ENCODE assay signal across 1 cellular context in the genomic region with DNA sequence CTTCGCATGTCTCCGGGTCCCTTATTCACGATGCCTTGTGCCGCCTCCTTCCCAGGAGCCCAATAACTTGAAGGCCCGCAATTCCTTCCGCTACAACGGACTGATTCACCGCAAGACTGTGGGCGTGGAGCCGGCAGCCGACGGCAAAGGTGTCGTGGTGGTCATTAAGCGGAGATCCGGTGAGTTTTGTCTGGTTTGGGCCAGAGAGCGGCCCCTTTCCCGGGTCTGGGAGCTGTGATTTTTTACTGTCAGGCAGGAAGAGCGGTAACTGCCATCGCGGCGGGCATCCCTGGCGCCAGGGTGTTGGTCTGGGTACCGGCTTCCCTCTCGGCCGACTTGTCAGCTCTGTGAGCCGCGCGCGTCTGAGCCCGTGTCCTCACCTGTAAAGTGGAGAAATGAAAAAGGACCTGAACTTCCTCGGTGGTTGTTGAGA.
TF ChIP-seq lines count a peak whose summit lies in the region.

No MANE protein-coding gene starts in this region.

TF ChIP-seq in K562, 482 proteins besides CTCF, POLR2A, EP300 and RAD21:
- TF ChIP-seq CBFB (CRISPR knock-in tag; IDR thresholded peaks at IDR 0.05) (peak; percentile 84; the same call in 1 of the 2 replicates), SIN3A (IDR thresholded peaks at IDR 0.05; ENCODE audit: borderline replicate concordance in 2 of 2, control insufficient read depth in 1 of 2, low read depth in 2 of 2, low read length in 2 of 2) (0 out of 4 replicates have a peak, but pooled peaks of 1 of the 2 experiments have one; percentile 21), CHD1 (IDR thresholded peaks at IDR 0.05; ENCODE audit: low read length) (peak; percentile 15)
- TF ChIP-seq, protein P1, sequence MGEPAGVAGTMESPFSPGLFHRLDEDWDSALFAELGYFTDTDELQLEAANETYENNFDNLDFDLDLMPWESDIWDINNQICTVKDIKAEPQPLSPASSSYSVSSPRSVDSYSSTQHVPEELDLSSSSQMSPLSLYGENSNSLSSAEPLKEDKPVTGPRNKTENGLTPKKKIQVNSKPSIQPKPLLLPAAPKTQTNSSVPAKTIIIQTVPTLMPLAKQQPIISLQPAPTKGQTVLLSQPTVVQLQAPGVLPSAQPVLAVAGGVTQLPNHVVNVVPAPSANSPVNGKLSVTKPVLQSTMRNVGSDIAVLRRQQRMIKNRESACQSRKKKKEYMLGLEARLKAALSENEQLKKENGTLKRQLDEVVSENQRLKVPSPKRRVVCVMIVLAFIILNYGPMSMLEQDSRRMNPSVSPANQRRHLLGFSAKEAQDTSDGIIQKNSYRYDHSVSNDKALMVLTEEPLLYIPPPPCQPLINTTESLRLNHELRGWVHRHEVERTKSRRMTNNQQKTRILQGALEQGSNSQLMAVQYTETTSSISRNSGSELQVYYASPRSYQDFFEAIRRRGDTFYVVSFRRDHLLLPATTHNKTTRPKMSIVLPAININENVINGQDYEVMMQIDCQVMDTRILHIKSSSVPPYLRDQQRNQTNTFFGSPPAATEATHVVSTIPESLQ (CRISPR knock-in tag; IDR thresholded peaks at IDR 0.05): 0 out of 2 replicates have a peak, but pooled peaks have one; percentile 20
- TF ChIP-seq, protein P2, sequence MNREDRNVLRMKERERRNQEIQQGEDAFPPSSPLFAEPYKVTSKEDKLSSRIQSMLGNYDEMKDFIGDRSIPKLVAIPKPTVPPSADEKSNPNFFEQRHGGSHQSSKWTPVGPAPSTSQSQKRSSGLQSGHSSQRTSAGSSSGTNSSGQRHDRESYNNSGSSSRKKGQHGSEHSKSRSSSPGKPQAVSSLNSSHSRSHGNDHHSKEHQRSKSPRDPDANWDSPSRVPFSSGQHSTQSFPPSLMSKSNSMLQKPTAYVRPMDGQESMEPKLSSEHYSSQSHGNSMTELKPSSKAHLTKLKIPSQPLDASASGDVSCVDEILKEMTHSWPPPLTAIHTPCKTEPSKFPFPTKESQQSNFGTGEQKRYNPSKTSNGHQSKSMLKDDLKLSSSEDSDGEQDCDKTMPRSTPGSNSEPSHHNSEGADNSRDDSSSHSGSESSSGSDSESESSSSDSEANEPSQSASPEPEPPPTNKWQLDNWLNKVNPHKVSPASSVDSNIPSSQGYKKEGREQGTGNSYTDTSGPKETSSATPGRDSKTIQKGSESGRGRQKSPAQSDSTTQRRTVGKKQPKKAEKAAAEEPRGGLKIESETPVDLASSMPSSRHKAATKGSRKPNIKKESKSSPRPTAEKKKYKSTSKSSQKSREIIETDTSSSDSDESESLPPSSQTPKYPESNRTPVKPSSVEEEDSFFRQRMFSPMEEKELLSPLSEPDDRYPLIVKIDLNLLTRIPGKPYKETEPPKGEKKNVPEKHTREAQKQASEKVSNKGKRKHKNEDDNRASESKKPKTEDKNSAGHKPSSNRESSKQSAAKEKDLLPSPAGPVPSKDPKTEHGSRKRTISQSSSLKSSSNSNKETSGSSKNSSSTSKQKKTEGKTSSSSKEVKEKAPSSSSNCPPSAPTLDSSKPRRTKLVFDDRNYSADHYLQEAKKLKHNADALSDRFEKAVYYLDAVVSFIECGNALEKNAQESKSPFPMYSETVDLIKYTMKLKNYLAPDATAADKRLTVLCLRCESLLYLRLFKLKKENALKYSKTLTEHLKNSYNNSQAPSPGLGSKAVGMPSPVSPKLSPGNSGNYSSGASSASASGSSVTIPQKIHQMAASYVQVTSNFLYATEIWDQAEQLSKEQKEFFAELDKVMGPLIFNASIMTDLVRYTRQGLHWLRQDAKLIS (CRISPR knock-in tag; IDR thresholded peaks at IDR 0.05): 0 out of 2 replicates have a peak, but pooled peaks have one; percentile 1
- TF ChIP-seq, protein P3, sequence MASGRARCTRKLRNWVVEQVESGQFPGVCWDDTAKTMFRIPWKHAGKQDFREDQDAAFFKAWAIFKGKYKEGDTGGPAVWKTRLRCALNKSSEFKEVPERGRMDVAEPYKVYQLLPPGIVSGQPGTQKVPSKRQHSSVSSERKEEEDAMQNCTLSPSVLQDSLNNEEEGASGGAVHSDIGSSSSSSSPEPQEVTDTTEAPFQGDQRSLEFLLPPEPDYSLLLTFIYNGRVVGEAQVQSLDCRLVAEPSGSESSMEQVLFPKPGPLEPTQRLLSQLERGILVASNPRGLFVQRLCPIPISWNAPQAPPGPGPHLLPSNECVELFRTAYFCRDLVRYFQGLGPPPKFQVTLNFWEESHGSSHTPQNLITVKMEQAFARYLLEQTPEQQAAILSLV (tag; IDR thresholded peaks at IDR 0.05): no peak
